1 cellular context compared by ENCODE assay signal in the genomic region with DNA sequence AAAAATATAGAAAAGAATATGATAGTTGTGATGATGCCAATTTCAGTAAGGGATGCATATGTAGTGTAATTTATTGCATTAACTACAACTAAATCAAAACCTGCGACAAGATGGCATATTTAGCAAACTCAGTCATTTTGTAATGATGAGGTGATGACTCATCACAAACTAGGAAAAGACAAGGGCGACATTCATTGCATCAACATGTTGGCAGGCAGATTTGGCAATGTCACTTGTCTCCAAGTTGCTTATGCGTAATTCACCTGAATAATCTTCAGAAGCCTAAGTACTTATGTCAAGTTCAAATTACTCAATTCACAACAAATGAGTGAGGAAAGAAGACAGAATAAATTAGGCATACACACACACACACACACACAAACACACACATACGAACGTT.
A peak's percentile ranks its signal among the peaks of the same experiment; 100 is the strongest.
TF ChIP-seq lines count a peak whose summit lies in the region.

No MANE protein-coding gene starts in this region.

TF ChIP-seq in HepG2, 621 proteins besides CTCF, POLR2A, EP300 and RAD21 (continued from another document):
- TF ChIP-seq PBX2 (CRISPR knock-in tag; IDR thresholded peaks at IDR 0.05), result no peak
- no peak for TF ChIP-seq GZF1 (CRISPR knock-in tag; IDR thresholded peaks at IDR 0.05)
- no peak for TF ChIP-seq BORCS8-MEF2B (CRISPR knock-in tag; IDR thresholded peaks at IDR 0.05)
- TF ChIP-seq AHR (CRISPR knock-in tag; IDR thresholded peaks at IDR 0.05), result no peak
- TF ChIP-seq PRPF4 (IDR thresholded peaks at IDR 0.05; ENCODE audit: low read depth, low read length, poor library complexity, severe bottlenecking), result no peak
- TF ChIP-seq EZH2 (conservative IDR thresholded peaks at IDR 0.05; ENCODE audit: low read depth, low read length), result no peak
- no peak for TF ChIP-seq ZSCAN20 (CRISPR knock-in tag; IDR thresholded peaks at IDR 0.05; ENCODE audit: borderline replicate concordance)
- TF ChIP-seq POLR2AphosphoS2 (IDR thresholded peaks at IDR 0.05; ENCODE audit: low read depth, low read length), result no peak
- peak; percentile 91 to 92 for TF ChIP-seq MAFK (conservative IDR thresholded peaks at IDR 0.05 in 1 of 2, IDR thresholded peaks at IDR 0.05 in 1 of 2; ENCODE audit: low read length in 2 of 2)
- TF ChIP-seq, protein P1, sequence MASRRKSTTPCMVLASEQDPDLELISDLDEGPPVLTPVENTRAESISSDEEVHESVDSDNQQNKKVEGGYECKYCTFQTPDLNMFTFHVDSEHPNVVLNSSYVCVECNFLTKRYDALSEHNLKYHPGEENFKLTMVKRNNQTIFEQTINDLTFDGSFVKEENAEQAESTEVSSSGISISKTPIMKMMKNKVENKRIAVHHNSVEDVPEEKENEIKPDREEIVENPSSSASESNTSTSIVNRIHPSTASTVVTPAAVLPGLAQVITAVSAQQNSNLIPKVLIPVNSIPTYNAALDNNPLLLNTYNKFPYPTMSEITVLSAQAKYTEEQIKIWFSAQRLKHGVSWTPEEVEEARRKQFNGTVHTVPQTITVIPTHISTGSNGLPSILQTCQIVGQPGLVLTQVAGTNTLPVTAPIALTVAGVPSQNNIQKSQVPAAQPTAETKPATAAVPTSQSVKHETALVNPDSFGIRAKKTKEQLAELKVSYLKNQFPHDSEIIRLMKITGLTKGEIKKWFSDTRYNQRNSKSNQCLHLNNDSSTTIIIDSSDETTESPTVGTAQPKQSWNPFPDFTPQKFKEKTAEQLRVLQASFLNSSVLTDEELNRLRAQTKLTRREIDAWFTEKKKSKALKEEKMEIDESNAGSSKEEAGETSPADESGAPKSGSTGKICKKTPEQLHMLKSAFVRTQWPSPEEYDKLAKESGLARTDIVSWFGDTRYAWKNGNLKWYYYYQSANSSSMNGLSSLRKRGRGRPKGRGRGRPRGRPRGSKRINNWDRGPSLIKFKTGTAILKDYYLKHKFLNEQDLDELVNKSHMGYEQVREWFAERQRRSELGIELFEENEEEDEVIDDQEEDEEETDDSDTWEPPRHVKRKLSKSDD (CRISPR knock-in tag; IDR thresholded peaks at IDR 0.05; ENCODE audit: low read depth), result no peak
- TF ChIP-seq NFE2L2 (IDR thresholded peaks at IDR 0.05; ENCODE audit: low read length), result peak; percentile 32; the same call in 1 of the 2 replicates
- no peak for TF ChIP-seq IKZF5 (CRISPR knock-in tag; IDR thresholded peaks at IDR 0.05)
- TF ChIP-seq FOXJ3 (CRISPR knock-in tag; IDR thresholded peaks at IDR 0.05; ENCODE audit: borderline replicate concordance), result no peak
- TF ChIP-seq CREB1 (IDR thresholded peaks at IDR 0.05), result peak; percentile 73
- no peak for TF ChIP-seq CREB1 (CRISPR knock-in tag; IDR thresholded peaks at IDR 0.05)
- no peak for TF ChIP-seq ZBTB2 (CRISPR knock-in tag; IDR thresholded peaks at IDR 0.05; ENCODE audit: low read depth)
- TF ChIP-seq, protein P2, sequence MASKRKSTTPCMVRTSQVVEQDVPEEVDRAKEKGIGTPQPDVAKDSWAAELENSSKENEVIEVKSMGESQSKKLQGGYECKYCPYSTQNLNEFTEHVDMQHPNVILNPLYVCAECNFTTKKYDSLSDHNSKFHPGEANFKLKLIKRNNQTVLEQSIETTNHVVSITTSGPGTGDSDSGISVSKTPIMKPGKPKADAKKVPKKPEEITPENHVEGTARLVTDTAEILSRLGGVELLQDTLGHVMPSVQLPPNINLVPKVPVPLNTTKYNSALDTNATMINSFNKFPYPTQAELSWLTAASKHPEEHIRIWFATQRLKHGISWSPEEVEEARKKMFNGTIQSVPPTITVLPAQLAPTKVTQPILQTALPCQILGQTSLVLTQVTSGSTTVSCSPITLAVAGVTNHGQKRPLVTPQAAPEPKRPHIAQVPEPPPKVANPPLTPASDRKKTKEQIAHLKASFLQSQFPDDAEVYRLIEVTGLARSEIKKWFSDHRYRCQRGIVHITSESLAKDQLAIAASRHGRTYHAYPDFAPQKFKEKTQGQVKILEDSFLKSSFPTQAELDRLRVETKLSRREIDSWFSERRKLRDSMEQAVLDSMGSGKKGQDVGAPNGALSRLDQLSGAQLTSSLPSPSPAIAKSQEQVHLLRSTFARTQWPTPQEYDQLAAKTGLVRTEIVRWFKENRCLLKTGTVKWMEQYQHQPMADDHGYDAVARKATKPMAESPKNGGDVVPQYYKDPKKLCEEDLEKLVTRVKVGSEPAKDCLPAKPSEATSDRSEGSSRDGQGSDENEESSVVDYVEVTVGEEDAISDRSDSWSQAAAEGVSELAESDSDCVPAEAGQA (IDR thresholded peaks at IDR 0.05; ENCODE audit: low read depth), result no peak
- TF ChIP-seq, protein P2 (CRISPR knock-in tag; IDR thresholded peaks at IDR 0.05; ENCODE audit: borderline replicate concordance), result no peak
- no peak for TF ChIP-seq ARNTL (CRISPR knock-in tag; IDR thresholded peaks at IDR 0.05)
- peak; percentile 92 for TF ChIP-seq MAFF (IDR thresholded peaks at IDR 0.05; ENCODE audit: low read depth, low read length)
- TF ChIP-seq TOPORS (CRISPR knock-in tag; IDR thresholded peaks at IDR 0.05), result no peak
- TF ChIP-seq RFX5 (IDR thresholded peaks at IDR 0.05; ENCODE audit: low read depth, low read length), result peak; percentile 44; the same call in 1 of the 2 replicates
- TF ChIP-seq, protein P3, sequence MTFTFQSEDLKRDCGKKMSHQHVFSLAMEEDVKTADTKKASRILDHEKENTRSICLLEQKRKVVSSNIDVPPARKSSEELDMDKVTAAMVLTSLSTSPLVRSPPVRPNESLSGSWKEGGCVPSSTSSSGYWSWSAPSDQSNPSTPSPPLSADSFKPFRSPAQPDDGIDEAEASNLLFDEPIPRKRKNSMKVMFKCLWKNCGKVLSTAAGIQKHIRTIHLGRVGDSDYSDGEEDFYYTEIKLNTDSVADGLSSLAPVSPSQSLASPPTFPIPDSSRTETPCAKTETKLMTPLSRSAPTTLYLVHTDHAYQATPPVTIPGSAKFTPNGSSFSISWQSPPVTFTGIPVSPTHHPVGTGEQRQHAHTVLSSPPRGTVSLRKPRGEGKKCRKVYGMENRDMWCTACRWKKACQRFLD (CRISPR knock-in tag; IDR thresholded peaks at IDR 0.05; ENCODE audit: borderline replicate concordance), result no peak
- no peak for TF ChIP-seq ZNF451 (CRISPR knock-in tag; IDR thresholded peaks at IDR 0.05)
- no peak for TF ChIP-seq ZNF670 (CRISPR knock-in tag; IDR thresholded peaks at IDR 0.05; ENCODE audit: borderline replicate concordance)
- TF ChIP-seq IKZF1 (IDR thresholded peaks at IDR 0.05), result no peak
- no peak for TF ChIP-seq ZFAT (CRISPR knock-in tag; conservative IDR thresholded peaks at IDR 0.05)
- no peak for TF ChIP-seq CHD2 (IDR thresholded peaks at IDR 0.05; ENCODE audit: low read depth, low read length)
- no peak for TF ChIP-seq ARID4A (CRISPR knock-in tag; IDR thresholded peaks at IDR 0.05; ENCODE audit: borderline replicate concordance)
- no peak for TF ChIP-seq KDM5B (CRISPR knock-in tag; IDR thresholded peaks at IDR 0.05; ENCODE audit: borderline replicate concordance)
- no peak for TF ChIP-seq FOSL1 (CRISPR knock-in tag; IDR thresholded peaks at IDR 0.05; ENCODE audit: borderline replicate concordance)
